ENCODE assay signal across 16 cellular contexts in the genomic region with DNA sequence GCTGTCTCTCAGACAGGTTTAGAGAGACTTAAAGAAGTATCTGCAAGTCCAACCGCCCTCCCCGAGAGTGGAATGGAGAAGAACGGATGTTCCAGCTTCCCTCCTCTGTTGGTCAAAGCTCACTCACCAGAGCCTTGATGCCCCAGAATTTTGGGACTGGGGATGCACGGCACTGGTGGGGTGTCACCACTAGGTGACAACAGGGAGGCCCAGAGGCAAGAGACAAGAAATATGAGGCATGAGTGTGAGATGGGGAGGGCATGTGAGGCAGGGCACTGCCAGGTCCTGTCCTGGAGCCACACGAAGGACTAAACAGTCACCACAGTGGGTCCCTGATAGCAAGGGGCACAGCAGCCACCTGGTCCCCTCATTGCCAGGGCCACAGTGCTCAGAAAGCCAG.
"Had no signal": no experiment of that assay in that cellular context is flagged by ENCODE, and none has a peak within 500 bp of the region (broad histone marks: within the 10 kb centered on the region; RNA-seq: fewer than 3 reads in every experiment).

No MANE protein-coding gene starts in this region.

- H3K36me3 ChIP-seq: heart right ventricle, lower lobe of right lung, ovary, tibial artery, vagina had no signal

- H3K9me3 Mint-ChIP-seq: activated CD8-positive, alpha-beta T cell treated with anti-CD3 and anti-CD28 coated beads for 36 hours; activated T-cell treated with anti-CD3 and anti-CD28 coated beads, Interleukin-2, amount 50 U/mL, for 4 hours had no signal

- H3K27ac ChIP-seq: lower lobe of right lung, ovary, tibial artery, vagina had no signal

- H3K27ac Mint-ChIP-seq: activated CD8-positive, alpha-beta T cell treated with anti-CD3 and anti-CD28 coated beads for 36 hours had no signal

- ATAC-seq: activated CD8-positive, alpha-beta T cell treated with anti-CD3 and anti-CD28 coated beads for 36 hours; activated T-cell treated with anti-CD3 and anti-CD28 coated beads, Interleukin-2, amount 50 U/mL, for 4 hours; heart right ventricle; lower lobe of right lung had no signal

- H3K27me3 ChIP-seq: heart right ventricle, ovary, tibial artery, vagina had no signal

- DNase-seq: activated CD4-positive, alpha-beta T cell treated with anti-CD3 and anti-CD28 coated beads for 4 hours; activated CD8-positive, alpha-beta T cell treated with anti-CD3 and anti-CD28 coated beads for 36 hours; activated effector memory CD4-positive, alpha-beta T cell treated with Interleukin-2 at 50 U/mL for 16 hours; activated naive CD4-positive, alpha-beta T cell treated with anti-CD3 and anti-CD28 coated beads, Interleukin-2, amount 50 U/mL, for 16 hours; activated T-cell treated with anti-CD3 and anti-CD28 coated beads, Interleukin-2, amount 50 U/mL, for 4 hours; cerebellar nuclear complex; dermis blood vessel endothelial cell; heart right ventricle; left colon; lower lobe of right lung; ovary; stimulated activated CD4-positive, alpha-beta T cell treated with anti-CD3 and anti-CD28 coated beads, Interleukin-12 subunit alpha, Interleukin-12 subunit beta, amount 100 ng/mL, for 4 hours; stimulated activated CD4-positive, alpha-beta T cell treated with anti-CD3 and anti-CD28 coated beads, Interleukin-2, amount 100 ng/mL, for 24 hours; tibial artery had no signal

- H3K4me1 ChIP-seq: lower lobe of right lung, tibial artery, vagina had no signal

- H3K4me3 Mint-ChIP-seq: activated CD8-positive, alpha-beta T cell treated with anti-CD3 and anti-CD28 coated beads for 36 hours; activated T-cell treated with anti-CD3 and anti-CD28 coated beads, Interleukin-2, amount 50 U/mL, for 4 hours; neural crest cell had no signal

- H3K4me3 ChIP-seq: heart right ventricle, lower lobe of right lung, ovary, tibial artery, vagina had no signal

- H3K9me3 ChIP-seq: heart right ventricle, lower lobe of right lung, ovary, tibial artery, vagina had no signal
